In the genomic region with DNA sequence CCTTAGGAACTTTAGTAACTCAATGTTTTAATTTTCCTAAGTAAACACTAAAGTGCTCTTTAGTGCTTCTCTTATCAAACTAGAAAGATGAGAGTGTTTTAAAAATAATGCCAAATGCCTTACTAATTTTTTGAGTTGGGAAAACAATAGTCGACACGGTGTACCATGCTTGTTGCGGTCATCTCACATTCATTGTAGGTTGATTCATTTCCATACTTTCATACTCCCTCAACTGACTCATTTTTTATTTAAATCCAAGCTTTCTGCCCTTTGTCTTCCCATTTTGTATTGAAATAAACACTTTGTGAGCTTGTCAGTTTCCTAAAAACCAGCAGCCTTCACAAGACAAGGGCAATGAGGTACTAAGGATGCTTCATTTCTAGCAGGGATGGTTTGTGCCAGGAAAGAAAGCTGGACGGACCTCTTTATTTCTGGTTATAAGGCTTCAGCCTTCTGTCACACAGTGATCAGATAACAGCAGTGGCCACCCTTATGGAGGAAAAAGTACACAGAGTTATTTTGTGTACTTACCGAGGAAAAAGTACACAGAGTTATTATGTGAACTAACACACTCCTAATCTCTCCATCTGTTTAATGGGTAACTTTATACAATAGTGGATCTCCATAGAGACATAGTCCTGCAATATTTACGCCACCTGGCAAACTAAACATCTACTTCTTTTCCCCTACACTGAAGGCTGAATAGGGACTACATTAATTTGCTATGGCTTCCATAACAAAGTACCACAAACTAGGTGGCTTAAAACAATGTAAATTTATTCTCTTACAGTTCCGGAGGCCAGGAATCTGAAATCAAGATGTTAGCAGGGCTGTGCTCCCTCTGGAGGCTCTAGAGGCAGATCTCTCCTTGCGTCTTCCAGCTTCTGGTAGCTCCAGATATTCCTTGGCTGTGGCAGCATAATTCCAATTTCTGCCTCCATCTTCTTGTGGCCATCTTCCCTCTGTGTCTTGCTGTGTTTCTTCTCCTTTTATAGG, we compare ENCODE assay signal across 1 cellular context.
A peak's percentile ranks its signal among the peaks of the same experiment; 100 is the strongest.
TF ChIP-seq lines count a peak whose summit lies in the region.

No MANE protein-coding gene starts in this region.

TF ChIP-seq in HepG2, 621 proteins besides CTCF, POLR2A, EP300 and RAD21 (continued from another document and continues in another):
- TF ChIP-seq, protein P1, sequence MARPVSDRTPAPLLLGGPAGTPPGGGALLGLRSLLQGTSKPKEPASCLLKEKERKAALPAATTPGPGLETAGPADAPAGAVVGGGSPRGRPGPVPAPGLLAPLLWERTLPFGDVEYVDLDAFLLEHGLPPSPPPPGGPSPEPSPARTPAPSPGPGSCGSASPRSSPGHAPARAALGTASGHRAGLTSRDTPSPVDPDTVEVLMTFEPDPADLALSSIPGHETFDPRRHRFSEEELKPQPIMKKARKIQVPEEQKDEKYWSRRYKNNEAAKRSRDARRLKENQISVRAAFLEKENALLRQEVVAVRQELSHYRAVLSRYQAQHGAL (CRISPR knock-in tag; IDR thresholded peaks at IDR 0.05; ENCODE audit: not compliant biosample characterization) = no peak
- TF ChIP-seq, protein P2, sequence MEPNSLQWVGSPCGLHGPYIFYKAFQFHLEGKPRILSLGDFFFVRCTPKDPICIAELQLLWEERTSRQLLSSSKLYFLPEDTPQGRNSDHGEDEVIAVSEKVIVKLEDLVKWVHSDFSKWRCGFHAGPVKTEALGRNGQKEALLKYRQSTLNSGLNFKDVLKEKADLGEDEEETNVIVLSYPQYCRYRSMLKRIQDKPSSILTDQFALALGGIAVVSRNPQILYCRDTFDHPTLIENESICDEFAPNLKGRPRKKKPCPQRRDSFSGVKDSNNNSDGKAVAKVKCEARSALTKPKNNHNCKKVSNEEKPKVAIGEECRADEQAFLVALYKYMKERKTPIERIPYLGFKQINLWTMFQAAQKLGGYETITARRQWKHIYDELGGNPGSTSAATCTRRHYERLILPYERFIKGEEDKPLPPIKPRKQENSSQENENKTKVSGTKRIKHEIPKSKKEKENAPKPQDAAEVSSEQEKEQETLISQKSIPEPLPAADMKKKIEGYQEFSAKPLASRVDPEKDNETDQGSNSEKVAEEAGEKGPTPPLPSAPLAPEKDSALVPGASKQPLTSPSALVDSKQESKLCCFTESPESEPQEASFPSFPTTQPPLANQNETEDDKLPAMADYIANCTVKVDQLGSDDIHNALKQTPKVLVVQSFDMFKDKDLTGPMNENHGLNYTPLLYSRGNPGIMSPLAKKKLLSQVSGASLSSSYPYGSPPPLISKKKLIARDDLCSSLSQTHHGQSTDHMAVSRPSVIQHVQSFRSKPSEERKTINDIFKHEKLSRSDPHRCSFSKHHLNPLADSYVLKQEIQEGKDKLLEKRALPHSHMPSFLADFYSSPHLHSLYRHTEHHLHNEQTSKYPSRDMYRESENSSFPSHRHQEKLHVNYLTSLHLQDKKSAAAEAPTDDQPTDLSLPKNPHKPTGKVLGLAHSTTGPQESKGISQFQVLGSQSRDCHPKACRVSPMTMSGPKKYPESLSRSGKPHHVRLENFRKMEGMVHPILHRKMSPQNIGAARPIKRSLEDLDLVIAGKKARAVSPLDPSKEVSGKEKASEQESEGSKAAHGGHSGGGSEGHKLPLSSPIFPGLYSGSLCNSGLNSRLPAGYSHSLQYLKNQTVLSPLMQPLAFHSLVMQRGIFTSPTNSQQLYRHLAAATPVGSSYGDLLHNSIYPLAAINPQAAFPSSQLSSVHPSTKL (CRISPR knock-in tag; IDR thresholded peaks at IDR 0.05) = peak; percentile 88
- TF ChIP-seq IKZF5 (CRISPR knock-in tag; IDR thresholded peaks at IDR 0.05) (no peak), ZNF407 (CRISPR knock-in tag; IDR thresholded peaks at IDR 0.05; ENCODE audit: not compliant biosample characterization) (no peak), SOX6 (IDR thresholded peaks at IDR 0.05) (no peak), SOX6 (CRISPR knock-in tag; IDR thresholded peaks at IDR 0.05) (peak; percentile 87), ZFP36L2 (CRISPR knock-in tag; IDR thresholded peaks at IDR 0.05) (no peak), HDAC1 (CRISPR knock-in tag; IDR thresholded peaks at IDR 0.05) (0 out of 2 replicates have a peak, but pooled peaks have one; percentile 26), TMF1 (CRISPR knock-in tag; IDR thresholded peaks at IDR 0.05; ENCODE audit: low read depth) (no peak), SRF (IDR thresholded peaks at IDR 0.05; ENCODE audit: low read depth, low read length) (no peak), HNRNPH1 (optimal IDR thresholded peaks at IDR 0.05; ENCODE audit: low read depth, low read length) (no peak), ZNF629 (CRISPR knock-in tag; conservative IDR thresholded peaks at IDR 0.05) (peak; percentile 83), TBL1XR1 (IDR thresholded peaks at IDR 0.05; ENCODE audit: borderline replicate concordance, low read length, partially characterized antibody) (peak; percentile 41), FOXP1 (IDR thresholded peaks at IDR 0.05) (no peak), FOXP1 (CRISPR knock-in tag; IDR thresholded peaks at IDR 0.05) (peak; percentile 76), TBX3 (IDR thresholded peaks at IDR 0.05; ENCODE audit: borderline replicate concordance) (peak; percentile 83), SAP130 (CRISPR knock-in tag; IDR thresholded peaks at IDR 0.05; ENCODE audit: low read depth) (peak; percentile 45; the same call in 1 of the 2 replicates), RCOR2 (CRISPR knock-in tag; IDR thresholded peaks at IDR 0.05) (0 out of 2 replicates have a peak, but pooled peaks have one; percentile 33), ZMYM3 (CRISPR knock-in tag; IDR thresholded peaks at IDR 0.05) (no peak), ARID3A (IDR thresholded peaks at IDR 0.05; ENCODE audit: low read depth, low read length) (peak; percentile 82), HHEX (CRISPR knock-in tag; IDR thresholded peaks at IDR 0.05) (peak; percentile 56; the same call in 1 of the 2 replicates)
- TF ChIP-seq, protein P3, sequence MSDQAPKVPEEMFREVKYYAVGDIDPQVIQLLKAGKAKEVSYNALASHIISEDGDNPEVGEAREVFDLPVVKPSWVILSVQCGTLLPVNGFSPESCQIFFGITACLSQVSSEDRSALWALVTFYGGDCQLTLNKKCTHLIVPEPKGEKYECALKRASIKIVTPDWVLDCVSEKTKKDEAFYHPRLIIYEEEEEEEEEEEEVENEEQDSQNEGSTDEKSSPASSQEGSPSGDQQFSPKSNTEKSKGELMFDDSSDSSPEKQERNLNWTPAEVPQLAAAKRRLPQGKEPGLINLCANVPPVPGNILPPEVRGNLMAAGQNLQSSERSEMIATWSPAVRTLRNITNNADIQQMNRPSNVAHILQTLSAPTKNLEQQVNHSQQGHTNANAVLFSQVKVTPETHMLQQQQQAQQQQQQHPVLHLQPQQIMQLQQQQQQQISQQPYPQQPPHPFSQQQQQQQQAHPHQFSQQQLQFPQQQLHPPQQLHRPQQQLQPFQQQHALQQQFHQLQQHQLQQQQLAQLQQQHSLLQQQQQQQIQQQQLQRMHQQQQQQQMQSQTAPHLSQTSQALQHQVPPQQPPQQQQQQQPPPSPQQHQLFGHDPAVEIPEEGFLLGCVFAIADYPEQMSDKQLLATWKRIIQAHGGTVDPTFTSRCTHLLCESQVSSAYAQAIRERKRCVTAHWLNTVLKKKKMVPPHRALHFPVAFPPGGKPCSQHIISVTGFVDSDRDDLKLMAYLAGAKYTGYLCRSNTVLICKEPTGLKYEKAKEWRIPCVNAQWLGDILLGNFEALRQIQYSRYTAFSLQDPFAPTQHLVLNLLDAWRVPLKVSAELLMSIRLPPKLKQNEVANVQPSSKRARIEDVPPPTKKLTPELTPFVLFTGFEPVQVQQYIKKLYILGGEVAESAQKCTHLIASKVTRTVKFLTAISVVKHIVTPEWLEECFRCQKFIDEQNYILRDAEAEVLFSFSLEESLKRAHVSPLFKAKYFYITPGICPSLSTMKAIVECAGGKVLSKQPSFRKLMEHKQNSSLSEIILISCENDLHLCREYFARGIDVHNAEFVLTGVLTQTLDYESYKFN (CRISPR knock-in tag; conservative IDR thresholded peaks at IDR 0.05) = peak; percentile 52; the same call in 1 of the 2 replicates
- TF ChIP-seq, protein P4, sequence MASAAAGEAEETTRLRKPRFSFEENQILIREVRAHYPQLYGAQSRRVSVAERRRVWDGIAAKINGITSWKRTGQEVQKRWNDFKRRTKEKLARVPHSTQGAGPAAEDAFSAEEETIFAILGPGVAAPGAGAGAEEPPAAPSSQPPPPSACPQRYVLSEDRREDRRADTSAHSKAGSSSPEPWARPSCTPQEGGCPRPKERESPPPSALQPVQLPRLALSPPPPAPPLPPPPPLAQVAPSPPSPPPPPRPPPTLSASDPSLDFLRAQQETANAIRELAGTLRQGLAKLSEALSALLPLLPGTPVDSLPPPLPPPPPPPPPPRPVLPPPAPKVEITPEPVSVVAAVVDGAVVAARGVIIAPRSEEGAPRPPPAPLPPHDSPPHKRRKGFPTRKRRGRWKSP (CRISPR knock-in tag; IDR thresholded peaks at IDR 0.05) = no peak
